Comparison of ENCODE assay signal across 8 cellular contexts in the genomic region with DNA sequence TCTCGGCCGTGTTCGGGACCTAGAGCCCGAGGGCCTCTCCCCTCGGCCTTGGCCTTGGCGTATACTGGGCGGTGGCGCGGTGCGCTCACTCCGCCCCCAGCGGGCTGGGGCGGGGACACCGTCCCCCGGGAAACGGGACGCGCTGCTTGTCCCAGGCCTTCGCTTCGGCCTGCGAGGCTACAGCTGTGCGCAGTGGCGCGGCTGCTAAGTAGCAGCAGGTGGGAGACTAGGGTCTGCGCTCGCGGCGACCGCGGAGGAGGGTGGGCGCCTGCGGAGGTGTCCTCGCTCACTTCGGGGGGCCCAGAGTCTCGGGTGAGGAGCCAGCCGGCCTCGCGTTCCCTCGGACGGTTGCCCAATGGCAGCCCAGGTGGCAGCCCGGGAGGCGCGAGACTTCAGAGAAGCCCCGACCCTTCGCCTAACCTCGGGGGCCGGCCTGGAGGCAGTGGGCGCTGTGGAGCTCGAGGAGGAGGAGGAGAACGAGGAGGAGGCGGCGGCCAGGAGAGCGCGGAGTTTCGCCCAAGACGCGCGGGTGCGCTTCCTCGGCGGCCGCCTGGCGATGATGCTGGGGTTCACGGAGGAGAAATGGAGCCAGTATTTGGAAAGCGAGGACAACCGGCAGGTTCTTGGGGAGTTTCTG. TPM values are rescaled to one million over a fixed set of nuclear protein-coding genes. Genes with fewer than 3 reads are reported as not detected.
A peak's percentile ranks its signal among the peaks of the same experiment; 100 is the strongest.
DNase-seq lines count a peak whose midpoint lies in the region; ATAC-seq and TF ChIP-seq lines count a peak whose summit lies in the region.

A gene with protein sequence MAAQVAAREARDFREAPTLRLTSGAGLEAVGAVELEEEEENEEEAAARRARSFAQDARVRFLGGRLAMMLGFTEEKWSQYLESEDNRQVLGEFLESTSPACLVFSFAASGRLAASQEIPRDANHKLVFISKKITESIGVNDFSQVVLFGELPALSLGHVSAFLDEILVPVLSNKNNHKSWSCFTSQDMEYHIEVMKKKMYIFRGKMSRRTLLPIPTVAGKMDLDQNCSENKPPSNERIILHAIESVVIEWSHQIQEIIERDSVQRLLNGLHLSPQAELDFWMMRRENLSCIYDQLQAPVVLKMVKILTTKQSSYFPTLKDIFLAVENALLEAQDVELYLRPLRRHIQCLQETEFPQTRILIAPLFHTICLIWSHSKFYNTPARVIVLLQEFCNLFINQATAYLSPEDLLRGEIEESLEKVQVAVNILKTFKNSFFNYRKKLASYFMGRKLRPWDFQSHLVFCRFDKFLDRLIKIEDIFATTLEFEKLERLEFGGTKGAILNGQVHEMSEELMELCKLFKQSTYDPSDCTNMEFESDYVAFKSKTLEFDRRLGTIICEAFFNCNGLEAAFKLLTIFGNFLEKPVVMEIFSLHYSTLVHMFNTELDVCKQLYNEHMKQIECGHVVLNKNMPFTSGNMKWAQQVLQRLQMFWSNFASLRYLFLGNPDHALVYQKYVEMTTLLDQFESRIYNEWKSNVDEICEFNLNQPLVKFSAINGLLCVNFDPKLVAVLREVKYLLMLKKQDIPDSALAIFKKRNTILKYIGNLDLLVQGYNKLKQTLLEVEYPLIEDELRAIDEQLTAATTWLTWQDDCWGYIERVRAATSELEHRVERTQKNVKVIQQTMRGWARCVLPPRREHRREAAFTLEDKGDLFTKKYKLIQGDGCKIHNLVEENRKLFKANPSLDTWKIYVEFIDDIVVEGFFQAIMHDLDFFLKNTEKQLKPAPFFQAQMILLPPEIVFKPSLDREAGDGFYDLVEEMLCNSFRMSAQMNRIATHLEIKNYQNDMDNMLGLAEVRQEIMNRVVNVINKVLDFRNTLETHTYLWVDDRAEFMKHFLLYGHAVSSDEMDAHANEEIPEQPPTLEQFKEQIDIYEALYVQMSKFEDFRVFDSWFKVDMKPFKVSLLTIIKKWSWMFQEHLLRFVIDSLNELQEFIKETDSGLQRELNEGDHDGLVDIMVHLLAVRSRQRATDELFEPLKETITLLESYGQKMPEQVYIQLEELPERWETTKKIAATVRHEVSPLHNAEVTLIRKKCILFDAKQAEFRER (N-terminal part only) (plus strand): TSS at position 149 of the 637 bp plus-strand sequence. CDS start 207 bp downstream, at position 356.

- H3K4me1 ChIP-seq in lower lobe of right lung = peaks cover 18% of the 10 kb centered on the region
- peaks cover 9 to 16% of the 10 kb centered on the region in 2 donors for H3K4me1 ChIP-seq in thoracic aorta (ENCODE audit: control insufficient read depth in 1 of 2, low read depth in 2 of 2)

- H3K36me3 ChIP-seq in lower lobe of right lung (no peaks in the 10 kb centered on the region), thoracic aorta (no peaks in the 10 kb centered on the region)

- H3K4me3 ChIP-seq in coronary artery = peak within 1 kb of the TSS; percentile 67
- H3K4me3 ChIP-seq in lower lobe of right lung = peak within 1 kb of the TSS; percentile 59
- peak within 1 kb of the TSS; percentile 76 for H3K4me3 ChIP-seq in thoracic aorta

- H3K27me3 ChIP-seq in lower lobe of right lung (ENCODE audit: low read depth) = peaks cover 31% of the 10 kb centered on the region
- no peaks in the 10 kb centered on the region for H3K27me3 ChIP-seq in thoracic aorta (replicated peaks; ENCODE audit: insufficient read depth)

- peak; percentile 79 for ATAC-seq in GM21381 (IDR thresholded peaks at IDR 0.05; ENCODE audit: unreplicated experiment)
- ATAC-seq in lower lobe of right lung = peak; percentile 97 to 99
- no peak for ATAC-seq in thoracic aorta (ENCODE audit: insufficient number of reproducible peaks, low FRiP score, low read depth)
- ATAC-seq in GM21447 (IDR thresholded peaks at IDR 0.05; ENCODE audit: unreplicated experiment) = no peak

- no peak within 1 kb of the TSS for H3K27ac ChIP-seq in coronary artery
- H3K27ac ChIP-seq in lower lobe of right lung = no peak within 1 kb of the TSS
- no peak within 1 kb of the TSS for H3K27ac ChIP-seq in thoracic aorta

- DNase-seq in COR-L47 (lab: John Stamatoyannopoulos, UW) (peak; percentile 20), NOMO-1 treated with DMSO at 0.1 percent for 48 hours (lab: John Stamatoyannopoulos, UW; ENCODE audit: unreplicated experiment) (peak; percentile 37), coronary artery (ENCODE audit: low spot score) (peak; percentile 72), lower lobe of right lung (peak; percentile 67), thoracic aorta (ENCODE audit: low spot score) (no peak), Kasumi-1 (lab: John Stamatoyannopoulos, UW) (no peak)

- TF ChIP-seq CTCF in coronary artery (IDR thresholded peaks at IDR 0.05) (no peak), lower lobe of right lung (IDR thresholded peaks at IDR 0.05) (no peak), thoracic aorta (IDR thresholded peaks at IDR 0.05) (no peak)

- H3K9me3 ChIP-seq in lower lobe of right lung = no peaks in the 10 kb centered on the region
- H3K9me3 ChIP-seq in thoracic aorta = no peaks in the 10 kb centered on the region

- intact Hi-C loops in lower lobe of right lung (cut with DNase I) = no loop called here

RNA-seq across cellular contexts. Expression of the gene that starts here (rescaled TPM):
- total RNA-seq in lower lobe of right lung (8.9 TPM), thoracic aorta (10 to 100 TPM in 1 of 2 donors, 1 to 10 TPM in 1; 1.9 to 16.2 TPM)

Comparison
In these comparisons a context has a peak if more than half of its experiments do, and no peak if none do; other contexts are left out.
1. DNase-seq: peak in COR-L47 (single experiment), NOMO-1 treated with DMSO at 0.1 percent for 48 hours (single experiment), coronary artery (single experiment) and lower lobe of right lung (single experiment); none in thoracic aorta (single experiment) and Kasumi-1 (0 of 2).
2. ATAC-seq: peak in GM21381 (single experiment) and lower lobe of right lung (2 of 2); none in thoracic aorta (single experiment) and GM21447 (single experiment).
3. Peak in every context shown above with its lines, with median percentiles within 50 percentile points of each other: H3K4me3 ChIP-seq.